Comparison of ENCODE assay signal across 8 cellular contexts in genomic region chr11:87290304-87290922, GRCh38.
DNase-seq lines count a peak whose midpoint lies in the region; ATAC-seq, FAIRE-seq and TF ChIP-seq lines count a peak whose summit lies in the region.

No MANE protein-coding gene starts in this region.

- no peaks in the 10 kb centered on the region for H3K4me1 Mint-ChIP-seq in natural killer cell treated with Interleukin-12 subunit alpha and Interleukin-12 subunit beta and Interleukin-15 and Interleukin-18, amount 100 ng/mL, for 72 hours (ENCODE audit: low read depth in 2 of 2)

- H3K9me1 ChIP-seq in endothelial cell of umbilical vein (replicated peaks; ENCODE audit: control insufficient read depth, extremely low read depth, insufficient read depth, low read length) = no peaks in the 10 kb centered on the region

- no TSS peak for BruUV-seq in endothelial cell of umbilical vein (replicated peaks; lab: Mats Ljungman, UMichigan)

- H3K27ac Mint-ChIP-seq in natural killer cell treated with Interleukin-12 subunit alpha and Interleukin-12 subunit beta and Interleukin-15 and Interleukin-18, amount 100 ng/mL, for 72 hours = no peak overlapping the region

- no peak overlapping the region for H3K9ac ChIP-seq in endothelial cell of umbilical vein (replicated peaks; ENCODE audit: extremely low read depth, insufficient read depth, low read length)

- POLR2A ChIA-PET in endothelial cell of umbilical vein (lab: Charles Lee) = no interaction called here

- DNase-seq in OCI-M2 (lab: John Stamatoyannopoulos, UW; ENCODE audit: unreplicated experiment) = peak; percentile 16
- peak; percentile 75 for DNase-seq in endothelial cell of umbilical vein (ENCODE audit: low read depth, low spot score)
- DNase-seq in natural killer cell treated with Interleukin-12 subunit alpha and Interleukin-12 subunit beta and Interleukin-15 and Interleukin-18, amount 100 ng/mL, for 72 hours (ENCODE audit: low spot score) = peak; percentile 62
- no peak for DNase-seq in activated CD4-positive, CD25-positive, alpha-beta regulatory T cell (lab: John Stamatoyannopoulos, UW)
- no peak for DNase-seq in posterior cingulate gyrus

- H3K27ac ChIP-seq in endothelial cell of umbilical vein (ENCODE audit: insufficient read depth, low read depth, low read length) = no peak overlapping the region

- no peaks in the 10 kb centered on the region for H3K36me3 ChIP-seq in endothelial cell of umbilical vein (ENCODE audit: control insufficient read depth in 2 of 2, extremely low read depth in 1 of 2, insufficient read depth in 2 of 2, low read length in 2 of 2)

- dilution Hi-C loops in endothelial cell of umbilical vein (cut with MboI; ENCODE audit: extremely low pct_ligation_motif_present, low sequenced_read_pairs) = no loop called here

- CTCF ChIA-PET in endothelial cell of umbilical vein (lab: Charles Lee) = interaction anchor here (0.6 to 4.5 kb wide), 7 partner anchors 131 to 420 kb away, joined by 3 to 45 read pairs (median 9); partner anchors contain the start of gene FZD4

- H3K4me3 Mint-ChIP-seq in natural killer cell treated with Interleukin-12 subunit alpha and Interleukin-12 subunit beta and Interleukin-15 and Interleukin-18, amount 100 ng/mL, for 72 hours = no peak overlapping the region

- TF ChIP-seq POLR2A in endothelial cell of umbilical vein (IDR thresholded peaks at IDR 0.05; ENCODE audit: low read depth, low read length) = no peak

- no peak for TF ChIP-seq EP300 in Ishikawa (IDR thresholded peaks at IDR 0.05; ENCODE audit: borderline replicate concordance)

- no peaks in the 10 kb centered on the region for H3K27me3 Mint-ChIP-seq in natural killer cell treated with Interleukin-12 subunit alpha and Interleukin-12 subunit beta and Interleukin-15 and Interleukin-18, amount 100 ng/mL, for 72 hours

- no peaks in the 10 kb centered on the region for H4K20me1 ChIP-seq in endothelial cell of umbilical vein (replicated peaks; ENCODE audit: control insufficient read depth, extremely low read depth, insufficient read depth, low read length)

- H3K79me2 ChIP-seq in endothelial cell of umbilical vein (ENCODE audit: control insufficient read depth, insufficient read depth, low read length) = no peaks in the 10 kb centered on the region

- no peak overlapping the region for H2AFZ ChIP-seq in endothelial cell of umbilical vein (ENCODE audit: low read depth, low read length)

- no peaks in the 10 kb centered on the region for H3K36me3 Mint-ChIP-seq in natural killer cell treated with Interleukin-12 subunit alpha and Interleukin-12 subunit beta and Interleukin-15 and Interleukin-18, amount 100 ng/mL, for 72 hours

- no peak for ATAC-seq in natural killer cell treated with Interleukin-12 subunit alpha and Interleukin-12 subunit beta and Interleukin-15 and Interleukin-18, amount 100 ng/mL, for 72 hours
- no peak for ATAC-seq in GM19023 (IDR thresholded peaks at IDR 0.05; ENCODE audit: unreplicated experiment)

- no peak overlapping the region for H3K4me2 ChIP-seq in endothelial cell of umbilical vein (ENCODE audit: insufficient read depth, low read length)

- TF ChIP-seq RAD21 in Ishikawa (IDR thresholded peaks at IDR 0.05; ENCODE audit: low read depth) = peak; percentile 79

- H3K4me1 ChIP-seq in endothelial cell of umbilical vein (ENCODE audit: control insufficient read depth, extremely low read depth, insufficient read depth, low read length) = peaks cover 2% of the 10 kb centered on the region

- peak in 1 of 2 donors; percentile 34 for TF ChIP-seq CTCF in endothelial cell of umbilical vein (IDR thresholded peaks at IDR 0.05; ENCODE audit: extremely low read depth in 1 of 2, insufficient read depth in 1 of 2, low read depth in 1 of 2, low read length in 2 of 2)

- FAIRE-seq in G401.6 (lab: Jason Lieb, UNC) = peak; percentile 98
- no peak for FAIRE-seq in endothelial cell of umbilical vein (lab: Jason Lieb, UNC)

- H3K4me3 ChIP-seq in endothelial cell of umbilical vein (replicated peaks in 1 of 3; ENCODE audit: insufficient read depth in 1 of 3, low read depth in 1 of 3, low read length in 3 of 3) = no peak overlapping the region

- H3K27me3 ChIP-seq in endothelial cell of umbilical vein (ENCODE audit: control insufficient read depth in 2 of 2, insufficient read depth in 2 of 2, low read length in 2 of 2) = no peaks in the 10 kb centered on the region

- H3K9me3 ChIP-seq in endothelial cell of umbilical vein (replicated peaks; ENCODE audit: control insufficient read depth, insufficient read depth, low read length) = no peaks in the 10 kb centered on the region

- intact Hi-C loops in endothelial cell of umbilical vein (cut with micrococcal nuclease) = loop anchor here (1.0 kb wide), 5 partner anchors 131 to 420 kb away; no protein-coding TSS in a partner anchor
- intact Hi-C loops in posterior cingulate gyrus (cut with DNase I) = loop anchor here (1.0 to 10.0 kb wide), 4 partner anchors 293 to 416 kb away; partner anchors contain the start of gene FZD4

- no peaks in the 10 kb centered on the region for H3K9me3 Mint-ChIP-seq in natural killer cell treated with Interleukin-12 subunit alpha and Interleukin-12 subunit beta and Interleukin-15 and Interleukin-18, amount 100 ng/mL, for 72 hours

TF ChIP-seq in Ishikawa, 13 proteins besides CTCF, POLR2A, EP300 and RAD21 (continues in another document):
- TF ChIP-seq CEBPB (IDR thresholded peaks at IDR 0.05) (no peak), YY1 (IDR thresholded peaks at IDR 0.05; ENCODE audit: low read depth) (no peak), EGR1 (IDR thresholded peaks at IDR 0.05) (no peak), NFIC (IDR thresholded peaks at IDR 0.05) (no peak), CREB1 (IDR thresholded peaks at IDR 0.05; ENCODE audit: low read depth) (no peak), TCF12 (IDR thresholded peaks at IDR 0.05; ENCODE audit: low read depth) (no peak), TEAD4 (IDR thresholded peaks at IDR 0.05) (no peak)
- TF ChIP-seq, protein P1, sequence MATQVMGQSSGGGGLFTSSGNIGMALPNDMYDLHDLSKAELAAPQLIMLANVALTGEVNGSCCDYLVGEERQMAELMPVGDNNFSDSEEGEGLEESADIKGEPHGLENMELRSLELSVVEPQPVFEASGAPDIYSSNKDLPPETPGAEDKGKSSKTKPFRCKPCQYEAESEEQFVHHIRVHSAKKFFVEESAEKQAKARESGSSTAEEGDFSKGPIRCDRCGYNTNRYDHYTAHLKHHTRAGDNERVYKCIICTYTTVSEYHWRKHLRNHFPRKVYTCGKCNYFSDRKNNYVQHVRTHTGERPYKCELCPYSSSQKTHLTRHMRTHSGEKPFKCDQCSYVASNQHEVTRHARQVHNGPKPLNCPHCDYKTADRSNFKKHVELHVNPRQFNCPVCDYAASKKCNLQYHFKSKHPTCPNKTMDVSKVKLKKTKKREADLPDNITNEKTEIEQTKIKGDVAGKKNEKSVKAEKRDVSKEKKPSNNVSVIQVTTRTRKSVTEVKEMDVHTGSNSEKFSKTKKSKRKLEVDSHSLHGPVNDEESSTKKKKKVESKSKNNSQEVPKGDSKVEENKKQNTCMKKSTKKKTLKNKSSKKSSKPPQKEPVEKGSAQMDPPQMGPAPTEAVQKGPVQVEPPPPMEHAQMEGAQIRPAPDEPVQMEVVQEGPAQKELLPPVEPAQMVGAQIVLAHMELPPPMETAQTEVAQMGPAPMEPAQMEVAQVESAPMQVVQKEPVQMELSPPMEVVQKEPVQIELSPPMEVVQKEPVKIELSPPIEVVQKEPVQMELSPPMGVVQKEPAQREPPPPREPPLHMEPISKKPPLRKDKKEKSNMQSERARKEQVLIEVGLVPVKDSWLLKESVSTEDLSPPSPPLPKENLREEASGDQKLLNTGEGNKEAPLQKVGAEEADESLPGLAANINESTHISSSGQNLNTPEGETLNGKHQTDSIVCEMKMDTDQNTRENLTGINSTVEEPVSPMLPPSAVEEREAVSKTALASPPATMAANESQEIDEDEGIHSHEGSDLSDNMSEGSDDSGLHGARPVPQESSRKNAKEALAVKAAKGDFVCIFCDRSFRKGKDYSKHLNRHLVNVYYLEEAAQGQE (IDR thresholded peaks at IDR 0.05; ENCODE audit: low read depth) = no peak

TF ChIP-seq in endothelial cell of umbilical vein, 7 proteins besides CTCF, POLR2A, EP300 and RAD21:
- TF ChIP-seq POLR2AphosphoS5 (IDR thresholded peaks at IDR 0.05; ENCODE audit: insufficient read depth, low read depth, low read length) (no peak), GATA2 (IDR thresholded peaks at IDR 0.05; ENCODE audit: insufficient read depth, insufficient read length, low read depth, low read length) (no peak), MYC (IDR thresholded peaks at IDR 0.05; ENCODE audit: low read depth, low read length) (no peak), FOS (IDR thresholded peaks at IDR 0.05; ENCODE audit: borderline replicate concordance, insufficient read depth, low read length) (no peak)
- TF ChIP-seq, protein P2, sequence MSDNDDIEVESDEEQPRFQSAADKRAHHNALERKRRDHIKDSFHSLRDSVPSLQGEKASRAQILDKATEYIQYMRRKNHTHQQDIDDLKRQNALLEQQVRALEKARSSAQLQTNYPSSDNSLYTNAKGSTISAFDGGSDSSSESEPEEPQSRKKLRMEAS (IDR thresholded peaks at IDR 0.05; ENCODE audit: insufficient read depth, insufficient read length) = no peak

Comparison
In these comparisons a context has a peak if more than half of its experiments do, and no peak if none do; other contexts are left out.
1. DNase-seq: peak in OCI-M2 (single experiment), endothelial cell of umbilical vein (single experiment) and natural killer cell treated with Interleukin-12 subunit alpha and Interleukin-12 subunit beta and Interleukin-15 and Interleukin-18, amount 100 ng/mL, for 72 hours (single experiment); none in activated CD4-positive, CD25-positive, alpha-beta regulatory T cell (0 of 4) and posterior cingulate gyrus (0 of 10).